Comparison of ENCODE assay signal across 31 cellular contexts in genomic region chr2:74368499-74368898, GRCh38.
"Had no signal": no experiment of that assay in that cellular context is flagged by ENCODE, and none has a peak within 500 bp of the region (broad histone marks: within the 10 kb centered on the region; RNA-seq: fewer than 3 reads in every experiment).

No MANE protein-coding gene starts in this region.

- H3K4me3 ChIP-seq: body of pancreas, colonic mucosa, esophagus muscularis mucosa, gastrocnemius medialis had no signal

- H3K4me1 ChIP-seq: body of pancreas, colonic mucosa had no signal

- H3K27me3 Mint-ChIP-seq: activated B cell treated with CpG ODN at 0.5 μM for 24 hours; activated CD8-positive, alpha-beta T cell treated with anti-CD3 and anti-CD28 coated beads for 36 hours; activated naive CD8-positive, alpha-beta T cell; activated T-helper 17 cell treated with anti-CD3 and anti-CD28 coated beads, Interleukin-2, amount 50 U/mL, for 72 hours; T-cell had no signal

- H3K27ac ChIP-seq: body of pancreas, colonic mucosa, esophagus muscularis mucosa, foreskin keratinocyte, gastrocnemius medialis, WERI-Rb-1 had no signal

- H3K27me3 ChIP-seq: body of pancreas, colonic mucosa, esophagus muscularis mucosa, foreskin keratinocyte, gastrocnemius medialis had no signal

- H3K9me3 Mint-ChIP-seq: activated B cell treated with CpG ODN at 0.5 μM for 24 hours; activated CD8-positive, alpha-beta T cell treated with anti-CD3 and anti-CD28 coated beads for 36 hours; activated T-cell treated with anti-CD3 and anti-CD28 coated beads, Interleukin-2, amount 50 U/mL, for 4 hours; activated T-helper 17 cell treated with anti-CD3 and anti-CD28 coated beads, Interleukin-2, amount 50 U/mL, for 72 hours; T-cell; T-helper 1 cell treated with Interleukin-12 subunit alpha and Interleukin-12 subunit beta and Interleukin-4 antibody, amounts not matched to agents 30 μg/mL and 1 μg/mL, for 36 hours; T-helper 2 cell treated with Interferon-gamma antibody and Interleukin-4, amounts not matched to agents 5 μg/mL and 100 μg/mL, for 36 hours had no signal

- H3K4me3 Mint-ChIP-seq: activated B cell treated with CpG ODN at 0.5 μM for 24 hours; activated CD8-positive, alpha-beta T cell treated with anti-CD3 and anti-CD28 coated beads for 36 hours; activated naive CD8-positive, alpha-beta T cell; activated T-cell treated with anti-CD3 and anti-CD28 coated beads, Interleukin-2, amount 50 U/mL, for 4 hours; activated T-helper 17 cell treated with anti-CD3 and anti-CD28 coated beads, Interleukin-2, amount 50 U/mL, for 72 hours; T-cell; T-helper 1 cell treated with Interleukin-12 subunit alpha and Interleukin-12 subunit beta and Interleukin-4 antibody, amounts not matched to agents 30 μg/mL and 1 μg/mL, for 36 hours; T-helper 2 cell treated with Interferon-gamma antibody and Interleukin-4, amounts not matched to agents 5 μg/mL and 100 μg/mL, for 36 hours had no signal

- H3K9me3 ChIP-seq: body of pancreas, colonic mucosa, esophagus muscularis mucosa, gastrocnemius medialis had no signal

- ATAC-seq: activated CD4-positive, CD25-positive, alpha-beta regulatory T cell treated with anti-CD3 and anti-CD28 coated beads, Interleukin-2, amount 50 U/mL, for 24 hours; activated CD8-positive, alpha-beta T cell treated with anti-CD3 and anti-CD28 coated beads for 36 hours; activated T-cell treated with anti-CD3 and anti-CD28 coated beads, Interleukin-2, amount 50 U/mL, for 4 hours; activated T-helper 17 cell treated with anti-CD3 and anti-CD28 coated beads, Interleukin-2, amount 50 U/mL, for 72 hours; body of pancreas; foreskin keratinocyte; gastrocnemius medialis; T-cell had no signal

- H3K27ac Mint-ChIP-seq: activated B cell treated with CpG ODN at 0.5 μM for 24 hours; activated CD8-positive, alpha-beta T cell treated with anti-CD3 and anti-CD28 coated beads for 36 hours; activated naive CD8-positive, alpha-beta T cell; activated T-helper 17 cell treated with anti-CD3 and anti-CD28 coated beads, Interleukin-2, amount 50 U/mL, for 72 hours; T-cell; T-helper 1 cell treated with Interleukin-12 subunit alpha and Interleukin-12 subunit beta and Interleukin-4 antibody, amounts not matched to agents 30 μg/mL and 1 μg/mL, for 36 hours; T-helper 2 cell treated with Interferon-gamma antibody and Interleukin-4, amounts not matched to agents 5 μg/mL and 100 μg/mL, for 36 hours had no signal

- DNase-seq: activated B cell treated with CpG ODN at 0.5 μM for 24 hours; activated CD4-positive, alpha-beta T cell treated with anti-CD3 and anti-CD28 coated beads for 48 hours; activated CD4-positive, alpha-beta T cell treated with anti-CD3 and anti-CD28 coated beads, Interleukin-2, amount 50 U/mL, for 1 hour; activated CD4-positive, alpha-beta T cell treated with anti-CD3 and anti-CD28 coated beads, Interleukin-2, amount 50 U/mL, for 48 hours; activated CD8-positive, alpha-beta memory T cell treated with anti-CD3 and anti-CD28 coated beads for 24 hours; activated CD8-positive, alpha-beta T cell treated with anti-CD3 and anti-CD28 coated beads for 36 hours; activated effector memory CD4-positive, alpha-beta T cell treated with Interleukin-2 at 50 U/mL for 16 hours; activated gamma-delta T cell treated with Interleukin-2 at 50 U/mL for 16 hours; activated naive CD4-positive, alpha-beta T cell treated with anti-CD3 and anti-CD28 coated beads, Interleukin-2, amount 50 U/mL, for 16 hours; activated naive CD4-positive, alpha-beta T cell treated with Interleukin-2 at 50 U/mL for 16 hours; activated T-cell treated with anti-CD3 and anti-CD28 coated beads, Interleukin-2, amount 50 U/mL, for 4 hours; amniotic stem cell; anterior cingulate cortex; body of pancreas; caudate nucleus; colonic mucosa; effector CD8-positive, alpha-beta T cell; erythroblast; foreskin keratinocyte; gastrocnemius medialis; glutamatergic neuron; SW 1271; T-cell; T1000; WERI-Rb-1 had no signal

- H3K4me1 Mint-ChIP-seq: activated B cell treated with CpG ODN at 0.5 μM for 24 hours; activated T-helper 17 cell treated with anti-CD3 and anti-CD28 coated beads, Interleukin-2, amount 50 U/mL, for 72 hours; T-cell had no signal
